23 cellular contexts compared by ENCODE assay signal in genomic region chrX:19949340-19949739, GRCh38. TPM values are rescaled to one million over a fixed set of nuclear protein-coding genes. Genes with fewer than 3 reads are reported as not detected.
A peak's percentile ranks its signal among the peaks of the same experiment; 100 is the strongest.
DNase-seq lines count a peak whose midpoint lies in the region; ATAC-seq, FAIRE-seq and TF ChIP-seq lines count a peak whose summit lies in the region.
"Had no signal": no experiment of that assay in that cellular context is flagged by ENCODE, and none has a peak within 500 bp of the region (broad histone marks: within the 10 kb centered on the region; RNA-seq: fewer than 3 reads in every experiment).

No MANE protein-coding gene starts in this region.

- no peaks in the 10 kb centered on the region for H3K27me3 Mint-ChIP-seq in activated CD4-positive, alpha-beta T cell treated with anti-CD3 and anti-CD28 coated beads, Interleukin-2, amount 10 ng/mL, durations not matched to agents 24 days and 14 days
- H3K27me3 Mint-ChIP-seq in activated T-cell treated with anti-CD3 and anti-CD28 coated beads, Interleukin-2, amount 50 U/mL, for 72 hours (ENCODE audit: low read depth) = peaks cover 8% of the 10 kb centered on the region
- H3K27me3 Mint-ChIP-seq in activated T-cell treated with anti-CD3 and anti-CD28 coated beads, Interleukin-2, amount 50 U/mL, for 24 hours = peaks cover 17% of the 10 kb centered on the region
- H3K27me3 Mint-ChIP-seq in astrocyte (ENCODE audit: low read depth, unreplicated experiment) = no peaks in the 10 kb centered on the region
- H3K27me3 Mint-ChIP-seq: CD4-positive, alpha-beta memory T cell had no signal

- H3K36me3 ChIP-seq in astrocyte (ENCODE audit: insufficient read depth, low read length) = no peaks in the 10 kb centered on the region
- peaks cover 5% of the 10 kb centered on the region for H3K36me3 ChIP-seq in OCI-LY7 (ENCODE audit: insufficient read depth, low read length)

- H2AFZ ChIP-seq in astrocyte (ENCODE audit: low read depth, low read length) (no peak overlapping the region), OCI-LY7 (ENCODE audit: low read length) (no peak overlapping the region)

- POLR2A ChIA-PET in OCI-LY7 (lab: Charles Lee) = no interaction called here

- H3K4me2 ChIP-seq in astrocyte (ENCODE audit: low read length) (no peak overlapping the region), OCI-LY7 (ENCODE audit: low read length) (no peak overlapping the region)
- H3K4me2 ChIP-seq: A549 had no signal

- H3K36me3 Mint-ChIP-seq in activated CD4-positive, alpha-beta T cell treated with anti-CD3 and anti-CD28 coated beads, Interleukin-2, amount 10 ng/mL, durations not matched to agents 24 days and 14 days (ENCODE audit: low read depth) = peaks cover 29% of the 10 kb centered on the region
- peaks cover 7 to 16% of the 10 kb centered on the region in 2 donors for H3K36me3 Mint-ChIP-seq in activated T-cell treated with anti-CD3 and anti-CD28 coated beads, Interleukin-2, amount 50 U/mL, for 72 hours (ENCODE audit: insufficient read depth in 2 of 2)
- H3K36me3 Mint-ChIP-seq in activated T-cell treated with anti-CD3 and anti-CD28 coated beads, Interleukin-2, amount 50 U/mL, for 24 hours (ENCODE audit: low read depth) = peaks cover 33% of the 10 kb centered on the region
- H3K36me3 Mint-ChIP-seq in astrocyte (ENCODE audit: low read depth, unreplicated experiment) = peaks cover 8% of the 10 kb centered on the region

- no peak overlapping the region for H3K9ac ChIP-seq in astrocyte (ENCODE audit: low read length)

- FAIRE-seq in GM12892 (lab: Jason Lieb, UNC) (peak; percentile 5), astrocyte (lab: Jason Lieb, UNC) (peak; percentile 9)
- FAIRE-seq: GM12891, H54 had no signal

- peak overlapping the region; percentile 48 for H3K27ac Mint-ChIP-seq in activated CD4-positive, alpha-beta T cell treated with anti-CD3 and anti-CD28 coated beads, Interleukin-2, amount 10 ng/mL, durations not matched to agents 24 days and 14 days
- peak overlapping the region; percentile 89 for H3K27ac Mint-ChIP-seq in activated T-cell treated with anti-CD3 and anti-CD28 coated beads, Interleukin-2, amount 50 U/mL, for 72 hours
- no peak overlapping the region for H3K27ac Mint-ChIP-seq in activated T-cell treated with anti-CD3 and anti-CD28 coated beads, Interleukin-2, amount 50 U/mL, for 24 hours
- H3K27ac Mint-ChIP-seq in astrocyte (ENCODE audit: unreplicated experiment) = no peak overlapping the region
- H3K27ac Mint-ChIP-seq: CD4-positive, alpha-beta memory T cell; HFFc6 had no signal

- peak; percentile 57 to 75 for ATAC-seq in activated T-cell treated with anti-CD3 and anti-CD28 coated beads, Interleukin-2, amount 50 U/mL, for 72 hours (replicated peaks in 1 of 2)
- ATAC-seq: A549 had no signal

- H3K79me2 ChIP-seq in astrocyte (ENCODE audit: insufficient read depth, low read length) (no peaks in the 10 kb centered on the region), OCI-LY7 (ENCODE audit: insufficient read depth, low read depth, low read length) (no peaks in the 10 kb centered on the region)

- TF ChIP-seq CTCF in astrocyte (IDR thresholded peaks at IDR 0.05; ENCODE audit: insufficient read depth, low read depth, low read length) (no peak), OCI-LY7 (conservative IDR thresholded peaks at IDR 0.05; ENCODE audit: low read length) (no peak)

- no peaks in the 10 kb centered on the region for H3K9me2 ChIP-seq in OCI-LY7 (ENCODE audit: insufficient read depth, low read length)

- no peak overlapping the region for H3K4me3 ChIP-seq in astrocyte (ENCODE audit: insufficient read depth, low read depth, low read length)
- no peak overlapping the region for H3K4me3 ChIP-seq in OCI-LY7 (ENCODE audit: low read depth, low read length, poor library complexity, severe bottlenecking)
- H3K4me3 ChIP-seq: A549, HAP-1 had no signal

- intact Hi-C loops in activated CD4-positive, alpha-beta T cell treated with anti-CD3 and anti-CD28 coated beads, Interleukin-2, amount 10 ng/mL, durations not matched to agents 24 days and 14 days (cut with micrococcal nuclease) = no loop called here
- intact Hi-C loops in OCI-LY7 (cut with micrococcal nuclease; ENCODE audit: unreplicated experiment) = no loop called here

- no peak for TF ChIP-seq POLR2A in GM12892 (IDR thresholded peaks at IDR 0.05; ENCODE audit: low read depth, low read length)

- CTCF ChIA-PET in OCI-LY7 (lab: Charles Lee; ENCODE audit: unreplicated experiment) = no interaction called here

- H3K9me3 Mint-ChIP-seq in activated CD4-positive, alpha-beta T cell treated with anti-CD3 and anti-CD28 coated beads, Interleukin-2, amount 10 ng/mL, durations not matched to agents 24 days and 14 days = no peaks in the 10 kb centered on the region
- H3K9me3 Mint-ChIP-seq in activated T-cell treated with anti-CD3 and anti-CD28 coated beads, Interleukin-2, amount 50 U/mL, for 72 hours = no peaks in the 10 kb centered on the region
- no peaks in the 10 kb centered on the region for H3K9me3 Mint-ChIP-seq in activated T-cell treated with anti-CD3 and anti-CD28 coated beads, Interleukin-2, amount 50 U/mL, for 24 hours
- H3K9me3 Mint-ChIP-seq in astrocyte (ENCODE audit: unreplicated experiment) = peaks cover 3% of the 10 kb centered on the region
- H3K9me3 Mint-ChIP-seq: HFFc6 had no signal

- H4K20me1 ChIP-seq in astrocyte (ENCODE audit: insufficient read depth, low read length) (no peaks in the 10 kb centered on the region), OCI-LY7 (ENCODE audit: insufficient read depth, low read length) (no peaks in the 10 kb centered on the region)

- no TSS peak for BruUV-seq in OCI-LY7 (replicated peaks; lab: Mats Ljungman, UMichigan)

- H3K27me3 ChIP-seq in astrocyte (ENCODE audit: insufficient read depth, low read length) = no peaks in the 10 kb centered on the region

- H3K27ac ChIP-seq in astrocyte (ENCODE audit: low read depth, low read length) (no peak overlapping the region), OCI-LY7 (ENCODE audit: low read depth, low read length, poor library complexity, severe bottlenecking) (no peak overlapping the region)
- H3K27ac ChIP-seq: A549 had no signal

- H3K4me1 ChIP-seq in astrocyte (ENCODE audit: insufficient read depth, low read length) (no peaks in the 10 kb centered on the region), OCI-LY7 (ENCODE audit: insufficient read depth, low read length, poor library complexity, severe bottlenecking) (peaks cover 5% of the 10 kb centered on the region)
- H3K4me1 ChIP-seq: A549, HAP-1 had no signal

- H3K9me3 ChIP-seq in astrocyte (ENCODE audit: insufficient read depth, low read depth, low read length) (no peaks in the 10 kb centered on the region), OCI-LY7 (ENCODE audit: low read length) (no peaks in the 10 kb centered on the region)
- H3K9me3 ChIP-seq: A549, HAP-1 had no signal

- no peak overlapping the region for H3K4me3 Mint-ChIP-seq in activated CD4-positive, alpha-beta T cell treated with anti-CD3 and anti-CD28 coated beads, Interleukin-2, amount 10 ng/mL, durations not matched to agents 24 days and 14 days
- H3K4me3 Mint-ChIP-seq in activated T-cell treated with anti-CD3 and anti-CD28 coated beads, Interleukin-2, amount 50 U/mL, for 72 hours = peak overlapping the region in 1 of 2 donors; percentile 9
- no peak overlapping the region for H3K4me3 Mint-ChIP-seq in activated T-cell treated with anti-CD3 and anti-CD28 coated beads, Interleukin-2, amount 50 U/mL, for 24 hours
- H3K4me3 Mint-ChIP-seq in astrocyte (ENCODE audit: unreplicated experiment) = no peak overlapping the region
- H3K4me3 Mint-ChIP-seq: CD4-positive, alpha-beta memory T cell; HFFc6 had no signal

- H3K4me1 Mint-ChIP-seq in activated CD4-positive, alpha-beta T cell treated with anti-CD3 and anti-CD28 coated beads, Interleukin-2, amount 10 ng/mL, durations not matched to agents 24 days and 14 days = no peaks in the 10 kb centered on the region
- peaks cover 22% of the 10 kb centered on the region for H3K4me1 Mint-ChIP-seq in activated T-cell treated with anti-CD3 and anti-CD28 coated beads, Interleukin-2, amount 50 U/mL, for 72 hours (ENCODE audit: low read depth)
- peaks cover 6% of the 10 kb centered on the region for H3K4me1 Mint-ChIP-seq in activated T-cell treated with anti-CD3 and anti-CD28 coated beads, Interleukin-2, amount 50 U/mL, for 24 hours (ENCODE audit: low read depth)
- no peaks in the 10 kb centered on the region for H3K4me1 Mint-ChIP-seq in astrocyte (ENCODE audit: low read depth, unreplicated experiment)

- no peak for DNase-seq in activated CD4-positive, alpha-beta T cell treated with anti-CD3 and anti-CD28 coated beads, Interleukin-2, amount 10 ng/mL, durations not matched to agents 24 days and 14 days
- no peak for DNase-seq in activated CD4-positive, alpha-beta T cell treated with anti-CD3 and anti-CD28 coated beads, Interleukin-2, amount 50 U/mL, for 48 hours
- DNase-seq in activated T-cell treated with anti-CD3 and anti-CD28 coated beads, Interleukin-2, amount 50 U/mL, for 72 hours = no peak
- no peak for DNase-seq in activated T-cell treated with anti-CD3 and anti-CD28 coated beads, Interleukin-2, amount 50 U/mL, for 24 hours
- DNase-seq in GM12892 (ENCODE audit: insufficient read length) = no peak
- DNase-seq in astrocyte (ENCODE audit: low read depth) = no peak
- DNase-seq in OCI-LY7 (ENCODE audit: low spot score) = no peak
- DNase-seq: 8988T; ACHN; AML-193; C1 segment of cervical spinal cord; Calu3; CD4-positive, alpha-beta memory T cell; COR-L47; DMS53; DMS79 treated with DMSO at 0.1 percent for 48 hours; GF-D8; GOT3; HFFc6 had no signal

RNA-seq across cellular contexts. Expression of gene BCLAF3, which starts 41.5 kb away (rescaled TPM):
- total RNA-seq in activated CD4-positive, alpha-beta T cell treated with anti-CD3 and anti-CD28 coated beads, Interleukin-2, amount 10 ng/mL, durations not matched to agents 24 days and 14 days = 4.4 and 5.6 TPM in 2 replicates
- total RNA-seq in activated T-cell treated with anti-CD3 and anti-CD28 coated beads, Interleukin-2, amount 50 U/mL, for 72 hours = 10 to 100 TPM in 1 of 2 donors, 1 to 10 TPM in 1; 7.7 to 11.8 TPM
- 3.3 TPM for polyA plus RNA-seq in GM12892 (2012; ENCODE audit: missing spikeins)
- total RNA-seq in astrocyte (8.3 and 9.9 TPM in 2 replicates), OCI-LY7 (2022) (9.3 and 12.7 TPM in 2 replicates)
- 5.1 and 5.8 TPM in 2 replicates for total RNA-seq in OCI-LY7 (2014; rRNA removed; shearing (Covaris generic))

Comparison
In these comparisons a context has a peak if more than half of its experiments do, and no peak if none do; other contexts are left out.
1. H3K27ac Mint-ChIP-seq: peak in activated CD4-positive, alpha-beta T cell treated with anti-CD3 and anti-CD28 coated beads, Interleukin-2, amount 10 ng/mL, durations not matched to agents 24 days and 14 days (single experiment) and activated T-cell treated with anti-CD3 and anti-CD28 coated beads, Interleukin-2, amount 50 U/mL, for 72 hours (single experiment); none in activated T-cell treated with anti-CD3 and anti-CD28 coated beads, Interleukin-2, amount 50 U/mL, for 24 hours (single experiment) and astrocyte (single experiment).